ENCODE assay signal across 8 cellular contexts in genomic region chr12:104022816-104023215, GRCh38. TPM values are rescaled to one million over a fixed set of nuclear protein-coding genes. Genes with fewer than 3 reads are reported as not detected.
"Had no signal": no experiment of that assay in that cellular context is flagged by ENCODE, and none has a peak within 500 bp of the region (broad histone marks: within the 10 kb centered on the region; RNA-seq: fewer than 3 reads in every experiment).

No MANE protein-coding gene starts in this region.

- H3K36me3 ChIP-seq: HAP-1 had no signal

- ATAC-seq: HCT116, HepG2 had no signal

- H3K4me3 ChIP-seq: GM23248, HAP-1 had no signal

- H3K27ac ChIP-seq: GM23248, HL-60 had no signal

- H3K9ac ChIP-seq: GM23248 had no signal

- H3K9me3 ChIP-seq: HAP-1 had no signal

- H2AFZ ChIP-seq: GM23248 had no signal

- DNase-seq: GM23248, GOT3, H7, HFFc6 had no signal

RNA-seq across cellular contexts. Expression of gene GLT8D2, which starts 27.2 kb away (rescaled TPM):
- total RNA-seq: HepG2 had no signal
- polyA plus RNA-seq: HepG2 had no signal
